In genomic region chr2:97701186-97701585, GRCh38 we compare ENCODE assay signal across 1 cellular context.
TF ChIP-seq lines count a peak whose summit lies in the region.

No MANE protein-coding gene starts in this region.

TF ChIP-seq in K562, 482 proteins besides CTCF, POLR2A, EP300 and RAD21:
- TF ChIP-seq NUFIP1 (IDR thresholded peaks at IDR 0.05; ENCODE audit: partially characterized antibody) (no peak), RBM17 (IDR thresholded peaks at IDR 0.05; ENCODE audit: borderline replicate concordance, low read depth, low read length) (no peak)
TF ChIP-seq in K562: peak in this region for 0.
